1 cellular context compared by ENCODE assay signal in the genomic region with DNA sequence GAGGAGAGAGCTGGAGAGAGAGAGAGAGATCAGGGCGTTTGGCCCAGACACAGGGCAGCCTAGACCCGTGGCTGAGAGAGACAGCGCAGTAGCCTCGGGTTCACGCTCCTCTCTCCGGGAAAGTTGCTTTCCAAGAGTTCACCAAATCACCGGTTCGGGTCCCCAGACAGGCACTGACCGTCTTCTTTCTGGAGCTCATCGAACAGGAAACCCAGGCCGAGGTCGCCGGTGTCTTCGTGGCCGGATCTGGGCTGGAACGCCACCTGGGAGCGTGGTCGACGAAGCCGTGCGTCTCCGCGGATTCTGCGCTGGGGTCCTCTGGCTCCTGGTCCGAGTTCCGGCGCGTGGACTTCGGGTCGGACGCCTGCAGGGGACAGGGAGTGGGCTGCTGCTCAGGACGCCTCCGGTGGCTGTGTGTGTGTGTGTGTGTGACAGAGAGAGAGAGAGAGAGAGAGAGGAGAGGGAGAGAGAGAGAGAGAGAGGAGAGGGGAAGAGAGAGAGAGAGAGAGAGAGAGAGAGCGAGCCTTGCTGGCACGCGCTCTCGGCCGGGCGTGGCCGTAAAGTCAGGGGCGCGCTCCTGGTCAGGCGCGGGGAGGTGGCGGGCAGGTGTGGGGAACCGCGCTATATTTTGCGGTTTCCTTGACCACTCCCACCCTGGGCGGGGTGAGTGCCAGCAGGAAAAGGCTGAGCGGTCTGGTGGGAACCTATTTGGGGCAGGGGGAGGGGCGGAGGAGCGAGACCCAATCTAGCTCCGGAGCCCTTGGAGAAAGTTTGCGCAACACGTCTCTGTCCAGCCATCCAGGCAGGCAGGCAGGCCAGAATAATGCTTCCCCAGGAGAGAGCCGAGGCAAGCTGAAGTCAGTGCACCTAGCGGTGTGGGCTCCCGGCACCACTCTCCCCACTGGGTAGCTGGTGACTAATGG.
A peak's percentile ranks its signal among the peaks of the same experiment; 100 is the strongest.
TF ChIP-seq lines count a peak whose summit lies in the region.

No MANE protein-coding gene starts in this region.

TF ChIP-seq in HEK293, 187 proteins besides CTCF, POLR2A, EP300 and RAD21 (continued from another document and continues in another):
- TF ChIP-seq, protein P1, sequence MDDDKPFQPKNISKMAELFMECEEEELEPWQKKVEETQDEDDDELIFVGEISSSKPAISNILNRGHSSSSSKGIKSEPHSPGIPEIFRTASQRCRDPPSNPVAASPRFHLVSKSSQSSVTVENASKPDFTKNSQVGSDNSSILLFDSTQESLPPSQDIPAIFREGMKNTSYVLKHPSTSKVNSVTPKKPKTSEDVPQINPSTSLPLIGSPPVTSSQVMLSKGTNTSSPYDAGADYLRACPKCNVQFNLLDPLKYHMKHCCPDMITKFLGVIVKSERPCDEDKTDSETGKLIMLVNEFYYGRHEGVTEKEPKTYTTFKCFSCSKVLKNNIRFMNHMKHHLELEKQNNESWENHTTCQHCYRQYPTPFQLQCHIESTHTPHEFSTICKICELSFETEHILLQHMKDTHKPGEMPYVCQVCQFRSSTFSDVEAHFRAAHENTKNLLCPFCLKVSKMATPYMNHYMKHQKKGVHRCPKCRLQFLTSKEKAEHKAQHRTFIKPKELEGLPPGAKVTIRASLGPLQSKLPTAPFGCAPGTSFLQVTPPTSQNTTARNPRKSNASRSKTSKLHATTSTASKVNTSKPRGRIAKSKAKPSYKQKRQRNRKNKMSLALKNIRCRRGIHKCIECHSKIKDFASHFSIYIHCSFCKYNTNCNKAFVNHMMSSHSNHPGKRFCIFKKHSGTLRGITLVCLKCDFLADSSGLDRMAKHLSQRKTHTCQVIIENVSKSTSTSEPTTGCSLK (tag by site-specific recombination; IDR thresholded peaks at IDR 0.05), result no peak
- TF ChIP-seq SP3 (tag by site-specific recombination; IDR thresholded peaks at IDR 0.05) (peak; percentile 55), ZNF777 (tag by site-specific recombination; IDR thresholded peaks at IDR 0.05; ENCODE audit: borderline replicate concordance) (no peak; the same call in 1 of the 2 replicates), ZNF596 (tag by site-specific recombination; IDR thresholded peaks at IDR 0.05) (peak; percentile 96), ZSCAN30 (tag by site-specific recombination; IDR thresholded peaks at IDR 0.05) (no peak), ZNF768 (tag by site-specific recombination; IDR thresholded peaks at IDR 0.05) (no peak), ZNF529 (tag by site-specific recombination; IDR thresholded peaks at IDR 0.05; ENCODE audit: insufficient replicate concordance) (no peak), KLF8 (tag by site-specific recombination; IDR thresholded peaks at IDR 0.05) (0 out of 2 replicates have a peak, but pooled peaks have one; percentile 47), ZNF341 (tag by site-specific recombination; IDR thresholded peaks at IDR 0.05; ENCODE audit: low read depth) (peak; percentile 15; the same call in 1 of the 2 replicates), ZXDB (tag by site-specific recombination; IDR thresholded peaks at IDR 0.05) (peak; percentile 80), ZNF23 (tag by site-specific recombination; IDR thresholded peaks at IDR 0.05; ENCODE audit: borderline replicate concordance) (0 out of 2 replicates have a peak, but pooled peaks have one; percentile 23), EGR2 (tag by site-specific recombination; IDR thresholded peaks at IDR 0.05; ENCODE audit: low read depth) (peak; percentile 59), ZNF48 (tag by site-specific recombination; IDR thresholded peaks at IDR 0.05) (no peak), SP7 (tag by site-specific recombination; IDR thresholded peaks at IDR 0.05) (0 out of 2 replicates have a peak, but pooled peaks have one; percentile 17), ZNF785 (tag by site-specific recombination; IDR thresholded peaks at IDR 0.05) (no peak), ZBTB17 (tag by site-specific recombination; IDR thresholded peaks at IDR 0.05) (peak; percentile 53), BCL6B (tag by site-specific recombination; IDR thresholded peaks at IDR 0.05) (no peak), KLF16 (tag by site-specific recombination; IDR thresholded peaks at IDR 0.05) (peak; percentile 80), ZFP37 (tag by site-specific recombination; IDR thresholded peaks at IDR 0.05) (no peak), ZNF354C (tag by site-specific recombination; IDR thresholded peaks at IDR 0.05; ENCODE audit: borderline replicate concordance, low read depth) (no peak), ZNF692 (tag by site-specific recombination; IDR thresholded peaks at IDR 0.05) (0 out of 2 replicates have a peak, but pooled peaks have one; percentile 43), ZNF830 (tag by site-specific recombination; IDR thresholded peaks at IDR 0.05; ENCODE audit: low read depth) (no peak), ZNF600 (tag by site-specific recombination; IDR thresholded peaks at IDR 0.05) (no peak), ZSCAN23 (tag by site-specific recombination; IDR thresholded peaks at IDR 0.05) (no peak), GLIS2 (tag by site-specific recombination; IDR thresholded peaks at IDR 0.05) (peak; percentile 29; the same call in 1 of the 2 replicates), HOXC10 (CRISPR knock-in tag; IDR thresholded peaks at IDR 0.05) (no peak), ZNF701 (tag by site-specific recombination; IDR thresholded peaks at IDR 0.05) (no peak), SP2 (tag by site-specific recombination; IDR thresholded peaks at IDR 0.05) (no peak), PRDM1 (tag by site-specific recombination; IDR thresholded peaks at IDR 0.05) (peak; percentile 63), ZNF211 (tag by site-specific recombination; IDR thresholded peaks at IDR 0.05; ENCODE audit: low read depth) (0 out of 2 replicates have a peak, but pooled peaks have one; percentile 25), ZIC2 (tag by site-specific recombination; IDR thresholded peaks at IDR 0.05) (no peak), KLF7 (tag by site-specific recombination; IDR thresholded peaks at IDR 0.05; ENCODE audit: borderline replicate concordance) (0 out of 2 replicates have a peak, but pooled peaks have one; percentile 80), ZFHX2 (tag by site-specific recombination; conservative IDR thresholded peaks at IDR 0.05) (peak; percentile 24; the same call in 1 of the 2 replicates), KLF1 (tag by site-specific recombination; IDR thresholded peaks at IDR 0.05) (peak; percentile 94), HOXD13 (CRISPR knock-in tag; IDR thresholded peaks at IDR 0.05; ENCODE audit: borderline replicate concordance) (no peak), HIC1 (tag by site-specific recombination; IDR thresholded peaks at IDR 0.05) (peak; percentile 45; the same call in 1 of the 2 replicates), ZBTB48 (tag by site-specific recombination; IDR thresholded peaks at IDR 0.05) (0 out of 2 replicates have a peak, but pooled peaks have one; percentile 54)
- TF ChIP-seq, protein P2, sequence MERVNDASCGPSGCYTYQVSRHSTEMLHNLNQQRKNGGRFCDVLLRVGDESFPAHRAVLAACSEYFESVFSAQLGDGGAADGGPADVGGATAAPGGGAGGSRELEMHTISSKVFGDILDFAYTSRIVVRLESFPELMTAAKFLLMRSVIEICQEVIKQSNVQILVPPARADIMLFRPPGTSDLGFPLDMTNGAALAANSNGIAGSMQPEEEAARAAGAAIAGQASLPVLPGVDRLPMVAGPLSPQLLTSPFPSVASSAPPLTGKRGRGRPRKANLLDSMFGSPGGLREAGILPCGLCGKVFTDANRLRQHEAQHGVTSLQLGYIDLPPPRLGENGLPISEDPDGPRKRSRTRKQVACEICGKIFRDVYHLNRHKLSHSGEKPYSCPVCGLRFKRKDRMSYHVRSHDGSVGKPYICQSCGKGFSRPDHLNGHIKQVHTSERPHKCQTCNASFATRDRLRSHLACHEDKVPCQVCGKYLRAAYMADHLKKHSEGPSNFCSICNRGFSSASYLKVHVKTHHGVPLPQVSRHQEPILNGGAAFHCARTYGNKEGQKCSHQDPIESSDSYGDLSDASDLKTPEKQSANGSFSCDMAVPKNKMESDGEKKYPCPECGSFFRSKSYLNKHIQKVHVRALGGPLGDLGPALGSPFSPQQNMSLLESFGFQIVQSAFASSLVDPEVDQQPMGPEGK (tag by site-specific recombination; IDR thresholded peaks at IDR 0.05), result peak; percentile 54
- TF ChIP-seq, protein P3, sequence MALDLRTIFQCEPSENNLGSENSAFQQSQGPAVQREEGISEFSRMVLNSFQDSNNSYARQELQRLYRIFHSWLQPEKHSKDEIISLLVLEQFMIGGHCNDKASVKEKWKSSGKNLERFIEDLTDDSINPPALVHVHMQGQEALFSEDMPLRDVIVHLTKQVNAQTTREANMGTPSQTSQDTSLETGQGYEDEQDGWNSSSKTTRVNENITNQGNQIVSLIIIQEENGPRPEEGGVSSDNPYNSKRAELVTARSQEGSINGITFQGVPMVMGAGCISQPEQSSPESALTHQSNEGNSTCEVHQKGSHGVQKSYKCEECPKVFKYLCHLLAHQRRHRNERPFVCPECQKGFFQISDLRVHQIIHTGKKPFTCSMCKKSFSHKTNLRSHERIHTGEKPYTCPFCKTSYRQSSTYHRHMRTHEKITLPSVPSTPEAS (tag by site-specific recombination; IDR thresholded peaks at IDR 0.05), result 0 out of 2 replicates have a peak, but pooled peaks have one; percentile 35
- TF ChIP-seq, protein P4, sequence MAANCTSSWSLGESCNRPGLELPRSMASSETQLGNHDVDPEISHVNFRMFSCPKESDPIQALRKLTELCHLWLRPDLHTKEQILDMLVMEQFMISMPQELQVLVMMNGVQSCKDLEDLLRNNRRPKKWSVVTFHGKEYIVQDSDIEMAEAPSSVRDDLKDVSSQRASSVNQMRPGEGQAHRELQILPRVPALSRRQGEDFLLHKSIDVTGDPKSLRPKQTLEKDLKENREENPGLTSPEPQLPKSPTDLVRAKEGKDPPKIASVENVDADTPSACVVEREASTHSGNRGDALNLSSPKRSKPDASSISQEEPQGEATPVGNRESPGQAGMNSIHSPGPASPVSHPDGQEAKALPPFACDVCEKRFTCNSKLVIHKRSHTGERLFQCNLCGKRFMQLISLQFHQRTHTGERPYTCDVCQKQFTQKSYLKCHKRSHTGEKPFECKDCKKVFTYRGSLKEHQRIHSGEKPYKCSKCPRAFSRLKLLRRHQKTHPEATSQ (tag by site-specific recombination; IDR thresholded peaks at IDR 0.05), result no peak
- TF ChIP-seq, protein P5, sequence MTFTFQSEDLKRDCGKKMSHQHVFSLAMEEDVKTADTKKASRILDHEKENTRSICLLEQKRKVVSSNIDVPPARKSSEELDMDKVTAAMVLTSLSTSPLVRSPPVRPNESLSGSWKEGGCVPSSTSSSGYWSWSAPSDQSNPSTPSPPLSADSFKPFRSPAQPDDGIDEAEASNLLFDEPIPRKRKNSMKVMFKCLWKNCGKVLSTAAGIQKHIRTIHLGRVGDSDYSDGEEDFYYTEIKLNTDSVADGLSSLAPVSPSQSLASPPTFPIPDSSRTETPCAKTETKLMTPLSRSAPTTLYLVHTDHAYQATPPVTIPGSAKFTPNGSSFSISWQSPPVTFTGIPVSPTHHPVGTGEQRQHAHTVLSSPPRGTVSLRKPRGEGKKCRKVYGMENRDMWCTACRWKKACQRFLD (tag by site-specific recombination; IDR thresholded peaks at IDR 0.05), result no peak
- TF ChIP-seq, protein P6, sequence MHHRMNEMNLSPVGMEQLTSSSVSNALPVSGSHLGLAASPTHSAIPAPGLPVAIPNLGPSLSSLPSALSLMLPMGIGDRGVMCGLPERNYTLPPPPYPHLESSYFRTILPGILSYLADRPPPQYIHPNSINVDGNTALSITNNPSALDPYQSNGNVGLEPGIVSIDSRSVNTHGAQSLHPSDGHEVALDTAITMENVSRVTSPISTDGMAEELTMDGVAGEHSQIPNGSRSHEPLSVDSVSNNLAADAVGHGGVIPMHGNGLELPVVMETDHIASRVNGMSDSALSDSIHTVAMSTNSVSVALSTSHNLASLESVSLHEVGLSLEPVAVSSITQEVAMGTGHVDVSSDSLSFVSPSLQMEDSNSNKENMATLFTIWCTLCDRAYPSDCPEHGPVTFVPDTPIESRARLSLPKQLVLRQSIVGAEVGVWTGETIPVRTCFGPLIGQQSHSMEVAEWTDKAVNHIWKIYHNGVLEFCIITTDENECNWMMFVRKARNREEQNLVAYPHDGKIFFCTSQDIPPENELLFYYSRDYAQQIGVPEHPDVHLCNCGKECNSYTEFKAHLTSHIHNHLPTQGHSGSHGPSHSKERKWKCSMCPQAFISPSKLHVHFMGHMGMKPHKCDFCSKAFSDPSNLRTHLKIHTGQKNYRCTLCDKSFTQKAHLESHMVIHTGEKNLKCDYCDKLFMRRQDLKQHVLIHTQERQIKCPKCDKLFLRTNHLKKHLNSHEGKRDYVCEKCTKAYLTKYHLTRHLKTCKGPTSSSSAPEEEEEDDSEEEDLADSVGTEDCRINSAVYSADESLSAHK (tag by site-specific recombination; IDR thresholded peaks at IDR 0.05), result peak; percentile 63; the same call in 1 of the 2 replicates
